ENCODE assay signal across 10 cellular contexts in the genomic region with DNA sequence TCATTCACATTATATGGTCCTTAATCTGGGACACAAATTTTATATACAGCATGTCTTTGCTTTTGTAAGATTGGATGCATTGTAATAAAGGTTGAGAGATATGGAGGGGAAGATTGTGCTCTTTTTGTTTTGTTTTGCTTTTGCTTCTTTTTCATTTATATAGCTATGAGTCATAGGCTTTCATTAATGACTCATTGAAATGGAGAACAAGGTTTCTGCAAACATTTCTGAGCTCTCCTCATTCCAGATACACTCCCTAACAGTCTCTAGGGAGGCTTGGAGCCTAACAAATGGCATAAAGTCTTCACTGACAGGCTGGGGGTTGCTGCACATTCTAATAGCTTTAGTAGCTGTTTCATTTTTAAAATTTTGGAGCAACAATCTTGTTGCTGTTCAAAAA. TPM values are rescaled to one million over a fixed set of nuclear protein-coding genes. Genes with fewer than 3 reads are reported as not detected.
DNase-seq lines count a peak whose midpoint lies in the region; ATAC-seq and TF ChIP-seq lines count a peak whose summit lies in the region.
"Had no signal": no experiment of that assay in that cellular context is flagged by ENCODE, and none has a peak within 500 bp of the region (broad histone marks: within the 10 kb centered on the region; RNA-seq: fewer than 3 reads in every experiment).

No MANE protein-coding gene starts in this region.

- peak overlapping the region; percentile 52 for H3K27ac ChIP-seq in SJSA1
- no peak overlapping the region for H3K27ac ChIP-seq in upper lobe of right lung
- H3K27ac ChIP-seq: VCaP had no signal

- peak; percentile 93 for ATAC-seq in upper lobe of right lung

- DNase-seq in NCI-H2171 treated with DMSO at 0.1 percent for 48 hours (lab: John Stamatoyannopoulos, UW) (peak; percentile 33), NCI-H2171 (lab: John Stamatoyannopoulos, UW) (no peak), SJSA1 (ENCODE audit: low read depth in 1 of 2, low spot score in 2 of 2) (peak; percentile 62 to 83), hepatic stellate cell (ENCODE audit: low spot score) (peak; percentile 68), upper lobe of right lung (no peak), SKM-1 treated with dmso at 0.1 percent for 144 hours (lab: John Stamatoyannopoulos, UW; ENCODE audit: unreplicated experiment) (no peak)
- DNase-seq in activated CD8-positive, alpha-beta memory T cell treated with anti-CD3 and anti-CD28 coated beads, Interleukin-2, amount 50 U/mL, for 4 hours, result no peak
- no peak for DNase-seq in stimulated activated CD4-positive, alpha-beta T cell treated with anti-CD3 and anti-CD28 coated beads, Interleukin-12 subunit alpha, Interleukin-12 subunit beta, amount 100 ng/mL, for 4 hours

- H3K27me3 ChIP-seq in SJSA1 (replicated peaks) (no peaks in the 10 kb centered on the region), upper lobe of right lung (no peaks in the 10 kb centered on the region)

- H3K36me3 ChIP-seq in SJSA1 (no peaks in the 10 kb centered on the region), upper lobe of right lung (no peaks in the 10 kb centered on the region)

- H3K9me3 ChIP-seq in SJSA1 (replicated peaks), result no peaks in the 10 kb centered on the region
- no peaks in the 10 kb centered on the region for H3K9me3 ChIP-seq in upper lobe of right lung

- intact Hi-C loops in upper lobe of right lung (cut with DNase I), result no loop called here

- H3K4me1 ChIP-seq in SJSA1 (replicated peaks) (peaks cover 44% of the 10 kb centered on the region), upper lobe of right lung (no peaks in the 10 kb centered on the region)

- no peak overlapping the region for H3K4me3 ChIP-seq in SJSA1
- H3K4me3 ChIP-seq in upper lobe of right lung, result no peak overlapping the region

- no peak for TF ChIP-seq CTCF in upper lobe of right lung (IDR thresholded peaks at IDR 0.05)

RNA-seq across cellular contexts. Expression of a gene that starts 21.4 kb away (rescaled TPM):
- total RNA-seq in SJSA1 (2014; rRNA removed; shearing (Covaris generic)), result 15.1 and 19.0 TPM in 2 replicates
- 6.9 TPM for total RNA-seq in upper lobe of right lung
- total RNA-seq: B cell had no signal

Comparison
In these comparisons a context has a peak if more than half of its experiments do, and no peak if none do; other contexts are left out.
1. DNase-seq: peak in NCI-H2171 treated with DMSO at 0.1 percent for 48 hours (single experiment), SJSA1 (2 of 2) and hepatic stellate cell (single experiment); none in NCI-H2171 (single experiment), upper lobe of right lung (single experiment), SKM-1 treated with dmso at 0.1 percent for 144 hours (single experiment), activated CD8-positive, alpha-beta memory T cell treated with anti-CD3 and anti-CD28 coated beads, Interleukin-2, amount 50 U/mL, for 4 hours (single experiment) and stimulated activated CD4-positive, alpha-beta T cell treated with anti-CD3 and anti-CD28 coated beads, Interleukin-12 subunit alpha, Interleukin-12 subunit beta, amount 100 ng/mL, for 4 hours (single experiment).